1 cellular context compared by ENCODE assay signal in genomic region chr13:86572115-86572514, GRCh38.
TF ChIP-seq lines count a peak whose summit lies in the region.

No MANE protein-coding gene starts in this region.

TF ChIP-seq in GM23338, 12 proteins besides CTCF, POLR2A, EP300 and RAD21 (continued from another document):
- TF ChIP-seq ZNF462 (CRISPR knock-in tag; IDR thresholded peaks at IDR 0.05) = no peak
- no peak for TF ChIP-seq NANOG (IDR thresholded peaks at IDR 0.05; ENCODE audit: borderline replicate concordance)
- TF ChIP-seq ZNF331 (CRISPR knock-in tag; IDR thresholded peaks at IDR 0.05; ENCODE audit: low read depth) = no peak
- no peak for TF ChIP-seq STAT1 (IDR thresholded peaks at IDR 0.05; ENCODE audit: unreplicated experiment)
- TF ChIP-seq EZH2phosphoT487 (IDR thresholded peaks at IDR 0.05; ENCODE audit: unreplicated experiment) = no peak
- TF ChIP-seq ZNF114 (CRISPR knock-in tag; IDR thresholded peaks at IDR 0.05) = no peak
- TF ChIP-seq POLR2AphosphoS5 (IDR thresholded peaks at IDR 0.05; ENCODE audit: low read depth) = no peak
